ENCODE assay signal across 1 cellular context in the genomic region with DNA sequence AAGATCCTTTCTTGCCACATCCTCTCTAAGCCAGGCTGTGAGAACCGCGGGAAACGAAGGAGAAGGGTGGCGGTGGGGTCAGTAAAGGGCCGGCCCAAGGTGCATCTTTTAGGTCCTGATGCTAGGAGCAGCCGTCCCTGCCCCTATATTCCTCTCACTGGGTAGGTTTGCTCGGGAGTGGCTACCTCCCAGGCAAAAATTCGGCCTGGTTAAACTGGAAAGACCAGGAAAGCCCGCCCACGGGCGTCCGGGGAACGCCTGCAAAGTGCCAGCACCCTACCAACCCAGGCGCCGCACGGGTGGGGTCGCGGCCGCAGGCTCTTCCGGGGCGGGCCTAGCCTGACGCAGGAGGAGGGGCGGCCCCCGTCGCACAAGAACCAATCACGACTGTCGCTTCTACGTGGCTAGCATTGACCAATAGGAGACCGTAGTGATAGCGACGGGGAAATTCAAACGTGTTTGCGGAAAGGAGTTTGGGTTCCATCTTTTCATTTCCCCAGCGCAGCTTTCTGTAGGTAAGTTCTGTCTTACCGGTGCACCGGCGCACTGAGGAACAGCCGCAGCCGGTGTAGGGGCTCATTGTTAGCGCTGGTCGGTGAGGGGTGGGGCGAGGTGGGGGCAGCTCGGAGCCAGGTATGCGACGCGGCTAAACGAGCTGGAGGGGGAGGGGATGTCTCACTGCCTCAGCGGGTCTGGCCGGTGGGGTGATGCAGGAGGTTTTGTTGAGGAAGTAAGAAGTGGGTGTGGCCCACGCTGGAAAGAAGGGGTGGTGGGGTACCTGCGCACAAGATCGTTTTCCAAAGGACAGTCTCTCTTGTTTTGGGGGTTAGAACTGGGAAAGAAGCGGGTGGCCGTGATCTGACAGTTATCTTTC.
TF ChIP-seq lines count a peak whose summit lies in the region.

A gene (plus strand): TSS at position 451 of the 874 bp plus-strand sequence. CDS start 1,195 bp downstream, outside the sequence.

TF ChIP-seq in HepG2, 621 proteins besides CTCF, POLR2A, EP300 and RAD21 (continued from another document and continues in another):
- TF ChIP-seq, protein P1, sequence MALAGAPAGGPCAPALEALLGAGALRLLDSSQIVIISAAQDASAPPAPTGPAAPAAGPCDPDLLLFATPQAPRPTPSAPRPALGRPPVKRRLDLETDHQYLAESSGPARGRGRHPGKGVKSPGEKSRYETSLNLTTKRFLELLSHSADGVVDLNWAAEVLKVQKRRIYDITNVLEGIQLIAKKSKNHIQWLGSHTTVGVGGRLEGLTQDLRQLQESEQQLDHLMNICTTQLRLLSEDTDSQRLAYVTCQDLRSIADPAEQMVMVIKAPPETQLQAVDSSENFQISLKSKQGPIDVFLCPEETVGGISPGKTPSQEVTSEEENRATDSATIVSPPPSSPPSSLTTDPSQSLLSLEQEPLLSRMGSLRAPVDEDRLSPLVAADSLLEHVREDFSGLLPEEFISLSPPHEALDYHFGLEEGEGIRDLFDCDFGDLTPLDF (CRISPR knock-in tag; IDR thresholded peaks at IDR 0.05), result 0 out of 2 replicates have a peak, but pooled peaks have one; percentile 44
- TF ChIP-seq, protein P2, sequence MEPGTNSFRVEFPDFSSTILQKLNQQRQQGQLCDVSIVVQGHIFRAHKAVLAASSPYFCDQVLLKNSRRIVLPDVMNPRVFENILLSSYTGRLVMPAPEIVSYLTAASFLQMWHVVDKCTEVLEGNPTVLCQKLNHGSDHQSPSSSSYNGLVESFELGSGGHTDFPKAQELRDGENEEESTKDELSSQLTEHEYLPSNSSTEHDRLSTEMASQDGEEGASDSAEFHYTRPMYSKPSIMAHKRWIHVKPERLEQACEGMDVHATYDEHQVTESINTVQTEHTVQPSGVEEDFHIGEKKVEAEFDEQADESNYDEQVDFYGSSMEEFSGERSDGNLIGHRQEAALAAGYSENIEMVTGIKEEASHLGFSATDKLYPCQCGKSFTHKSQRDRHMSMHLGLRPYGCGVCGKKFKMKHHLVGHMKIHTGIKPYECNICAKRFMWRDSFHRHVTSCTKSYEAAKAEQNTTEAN (CRISPR knock-in tag; conservative IDR thresholded peaks at IDR 0.05), result peak; percentile 52; the same call in 1 of the 2 replicates
- TF ChIP-seq SCMH1 (CRISPR knock-in tag; IDR thresholded peaks at IDR 0.05; ENCODE audit: borderline replicate concordance) (no peak), FOSL2 (CRISPR knock-in tag; IDR thresholded peaks at IDR 0.05) (no peak), CENPT (CRISPR knock-in tag; IDR thresholded peaks at IDR 0.05; ENCODE audit: low read depth) (no peak), SRSF4 (IDR thresholded peaks at IDR 0.05; ENCODE audit: low read depth, low read length, poor library complexity, severe bottlenecking) (no peak), ZFY (CRISPR knock-in tag; IDR thresholded peaks at IDR 0.05) (peak; percentile 77; the same call in 1 of the 2 replicates), SALL2 (CRISPR knock-in tag; IDR thresholded peaks at IDR 0.05) (no peak), TBX3 (IDR thresholded peaks at IDR 0.05; ENCODE audit: borderline replicate concordance) (no peak), JUND (CRISPR knock-in tag; IDR thresholded peaks at IDR 0.05) (no peak), ZNF382 (CRISPR knock-in tag; IDR thresholded peaks at IDR 0.05; ENCODE audit: borderline replicate concordance) (no peak), HOXA9 (CRISPR knock-in tag; IDR thresholded peaks at IDR 0.05; ENCODE audit: borderline replicate concordance) (no peak), FOXO1 (CRISPR knock-in tag; IDR thresholded peaks at IDR 0.05) (no peak), PTBP1 (IDR thresholded peaks at IDR 0.05; ENCODE audit: low read depth, low read length, poor library complexity, severe bottlenecking) (no peak), NFKB2 (CRISPR knock-in tag; IDR thresholded peaks at IDR 0.05; ENCODE audit: borderline replicate concordance) (no peak; the same call in 1 of the 2 replicates), ZSCAN29 (CRISPR knock-in tag; conservative IDR thresholded peaks at IDR 0.05) (0 out of 2 replicates have a peak, but pooled peaks have one; percentile 49), ZBTB8A (CRISPR knock-in tag; IDR thresholded peaks at IDR 0.05; ENCODE audit: borderline replicate concordance, low read depth) (no peak), ZNF350 (CRISPR knock-in tag; IDR thresholded peaks at IDR 0.05; ENCODE audit: borderline replicate concordance, low read depth) (no peak; the same call in 1 of the 2 replicates), PITX1 (CRISPR knock-in tag; IDR thresholded peaks at IDR 0.05) (no peak), SAFB2 (CRISPR knock-in tag; IDR thresholded peaks at IDR 0.05; ENCODE audit: borderline replicate concordance, low read depth) (no peak), FLYWCH1 (CRISPR knock-in tag; IDR thresholded peaks at IDR 0.05) (no peak), SYNCRIP (IDR thresholded peaks at IDR 0.05; ENCODE audit: insufficient read depth, low read depth, low read length) (no peak), ZNF761 (CRISPR knock-in tag; conservative IDR thresholded peaks at IDR 0.05) (no peak), NFE2L1 (CRISPR knock-in tag; IDR thresholded peaks at IDR 0.05; ENCODE audit: borderline replicate concordance) (no peak), MXI1 (IDR thresholded peaks at IDR 0.05; ENCODE audit: borderline replicate concordance, low read depth, low read length) (peak; percentile 83; the same call in 1 of the 3 replicates), PCBP2 (optimal IDR thresholded peaks at IDR 0.05; ENCODE audit: low read depth, low read length, poor library complexity, severe bottlenecking) (no peak), ZFAT (CRISPR knock-in tag; conservative IDR thresholded peaks at IDR 0.05) (no peak), HMG20B (CRISPR knock-in tag; conservative IDR thresholded peaks at IDR 0.05) (no peak), HDAC1 (CRISPR knock-in tag; IDR thresholded peaks at IDR 0.05) (peak; percentile 99), NFIC (IDR thresholded peaks at IDR 0.05; ENCODE audit: low read length) (no peak), NR2F6 (IDR thresholded peaks at IDR 0.05) (no peak), NR2F6 (CRISPR knock-in tag; IDR thresholded peaks at IDR 0.05) (0 out of 2 replicates have a peak, but pooled peaks have one; percentile 19), CBX1 (IDR thresholded peaks at IDR 0.05; ENCODE audit: low read depth) (no peak), SP4 (CRISPR knock-in tag; IDR thresholded peaks at IDR 0.05) (peak; percentile 76), SIX1 (CRISPR knock-in tag; IDR thresholded peaks at IDR 0.05; ENCODE audit: borderline replicate concordance) (no peak), HMG20A (CRISPR knock-in tag; IDR thresholded peaks at IDR 0.05; ENCODE audit: borderline replicate concordance) (no peak), CEBPB (IDR thresholded peaks at IDR 0.05; ENCODE audit: borderline replicate concordance, low read depth, low read length) (no peak), ELF1 (CRISPR knock-in tag; IDR thresholded peaks at IDR 0.05) (peak; percentile 88), ZNF83 (CRISPR knock-in tag; IDR thresholded peaks at IDR 0.05; ENCODE audit: borderline replicate concordance) (no peak), SP5 (CRISPR knock-in tag; IDR thresholded peaks at IDR 0.05; ENCODE audit: borderline replicate concordance, low read depth) (peak; percentile 21; the same call in 1 of the 2 replicates), ZNF430 (CRISPR knock-in tag; IDR thresholded peaks at IDR 0.05) (no peak), KAT2B (IDR thresholded peaks at IDR 0.05; ENCODE audit: borderline replicate concordance, low read depth, low read length) (no peak), SUZ12 (IDR thresholded peaks at IDR 0.05; ENCODE audit: low read depth, low read length) (no peak), ZNF670 (CRISPR knock-in tag; IDR thresholded peaks at IDR 0.05; ENCODE audit: borderline replicate concordance) (peak; percentile 72; the same call in 1 of the 2 replicates)
- TF ChIP-seq, protein P3, sequence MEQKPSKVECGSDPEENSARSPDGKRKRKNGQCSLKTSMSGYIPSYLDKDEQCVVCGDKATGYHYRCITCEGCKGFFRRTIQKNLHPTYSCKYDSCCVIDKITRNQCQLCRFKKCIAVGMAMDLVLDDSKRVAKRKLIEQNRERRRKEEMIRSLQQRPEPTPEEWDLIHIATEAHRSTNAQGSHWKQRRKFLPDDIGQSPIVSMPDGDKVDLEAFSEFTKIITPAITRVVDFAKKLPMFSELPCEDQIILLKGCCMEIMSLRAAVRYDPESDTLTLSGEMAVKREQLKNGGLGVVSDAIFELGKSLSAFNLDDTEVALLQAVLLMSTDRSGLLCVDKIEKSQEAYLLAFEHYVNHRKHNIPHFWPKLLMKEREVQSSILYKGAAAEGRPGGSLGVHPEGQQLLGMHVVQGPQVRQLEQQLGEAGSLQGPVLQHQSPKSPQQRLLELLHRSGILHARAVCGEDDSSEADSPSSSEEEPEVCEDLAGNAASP (CRISPR knock-in tag; IDR thresholded peaks at IDR 0.05; ENCODE audit: borderline replicate concordance), result no peak
- TF ChIP-seq, protein P4, sequence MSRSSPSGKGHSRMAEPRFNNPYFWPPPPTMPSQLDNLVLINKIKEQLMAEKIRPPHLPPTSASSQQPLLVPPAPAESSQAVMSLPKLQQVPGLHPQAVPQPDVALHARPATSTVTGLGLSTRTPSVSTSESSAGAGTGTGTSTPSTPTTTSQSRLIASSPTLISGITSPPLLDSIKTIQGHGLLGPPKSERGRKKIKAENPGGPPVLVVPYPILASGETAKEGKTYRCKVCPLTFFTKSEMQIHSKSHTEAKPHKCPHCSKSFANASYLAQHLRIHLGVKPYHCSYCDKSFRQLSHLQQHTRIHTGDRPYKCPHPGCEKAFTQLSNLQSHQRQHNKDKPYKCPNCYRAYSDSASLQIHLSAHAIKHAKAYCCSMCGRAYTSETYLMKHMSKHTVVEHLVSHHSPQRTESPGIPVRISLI (CRISPR knock-in tag; IDR thresholded peaks at IDR 0.05; ENCODE audit: borderline replicate concordance), result no peak
- TF ChIP-seq, protein P5, sequence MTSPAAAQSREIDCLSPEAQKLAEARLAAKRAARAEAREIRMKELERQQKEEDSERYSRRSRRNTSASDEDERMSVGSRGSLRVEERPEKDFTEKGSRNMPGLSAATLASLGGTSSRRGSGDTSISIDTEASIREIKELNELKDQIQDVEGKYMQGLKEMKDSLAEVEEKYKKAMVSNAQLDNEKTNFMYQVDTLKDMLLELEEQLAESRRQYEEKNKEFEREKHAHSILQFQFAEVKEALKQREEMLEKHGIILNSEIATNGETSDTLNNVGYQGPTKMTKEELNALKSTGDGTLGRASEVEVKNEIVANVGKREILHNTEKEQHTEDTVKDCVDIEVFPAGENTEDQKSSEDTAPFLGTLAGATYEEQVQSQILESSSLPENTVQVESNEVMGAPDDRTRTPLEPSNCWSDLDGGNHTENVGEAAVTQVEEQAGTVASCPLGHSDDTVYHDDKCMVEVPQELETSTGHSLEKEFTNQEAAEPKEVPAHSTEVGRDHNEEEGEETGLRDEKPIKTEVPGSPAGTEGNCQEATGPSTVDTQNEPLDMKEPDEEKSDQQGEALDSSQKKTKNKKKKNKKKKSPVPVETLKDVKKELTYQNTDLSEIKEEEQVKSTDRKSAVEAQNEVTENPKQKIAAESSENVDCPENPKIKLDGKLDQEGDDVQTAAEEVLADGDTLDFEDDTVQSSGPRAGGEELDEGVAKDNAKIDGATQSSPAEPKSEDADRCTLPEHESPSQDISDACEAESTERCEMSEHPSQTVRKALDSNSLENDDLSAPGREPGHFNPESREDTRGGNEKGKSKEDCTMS (CRISPR knock-in tag; conservative IDR thresholded peaks at IDR 0.05), result no peak
- TF ChIP-seq, protein P6, sequence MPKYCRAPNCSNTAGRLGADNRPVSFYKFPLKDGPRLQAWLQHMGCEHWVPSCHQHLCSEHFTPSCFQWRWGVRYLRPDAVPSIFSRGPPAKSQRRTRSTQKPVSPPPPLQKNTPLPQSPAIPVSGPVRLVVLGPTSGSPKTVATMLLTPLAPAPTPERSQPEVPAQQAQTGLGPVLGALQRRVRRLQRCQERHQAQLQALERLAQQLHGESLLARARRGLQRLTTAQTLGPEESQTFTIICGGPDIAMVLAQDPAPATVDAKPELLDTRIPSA (CRISPR knock-in tag; IDR thresholded peaks at IDR 0.05; ENCODE audit: borderline replicate concordance), result no peak
- TF ChIP-seq, protein P7, sequence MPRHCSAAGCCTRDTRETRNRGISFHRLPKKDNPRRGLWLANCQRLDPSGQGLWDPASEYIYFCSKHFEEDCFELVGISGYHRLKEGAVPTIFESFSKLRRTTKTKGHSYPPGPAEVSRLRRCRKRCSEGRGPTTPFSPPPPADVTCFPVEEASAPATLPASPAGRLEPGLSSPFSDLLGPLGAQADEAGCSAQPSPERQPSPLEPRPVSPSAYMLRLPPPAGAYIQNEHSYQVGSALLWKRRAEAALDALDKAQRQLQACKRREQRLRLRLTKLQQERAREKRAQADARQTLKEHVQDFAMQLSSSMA (CRISPR knock-in tag; IDR thresholded peaks at IDR 0.05), result no peak
- TF ChIP-seq, protein P8, sequence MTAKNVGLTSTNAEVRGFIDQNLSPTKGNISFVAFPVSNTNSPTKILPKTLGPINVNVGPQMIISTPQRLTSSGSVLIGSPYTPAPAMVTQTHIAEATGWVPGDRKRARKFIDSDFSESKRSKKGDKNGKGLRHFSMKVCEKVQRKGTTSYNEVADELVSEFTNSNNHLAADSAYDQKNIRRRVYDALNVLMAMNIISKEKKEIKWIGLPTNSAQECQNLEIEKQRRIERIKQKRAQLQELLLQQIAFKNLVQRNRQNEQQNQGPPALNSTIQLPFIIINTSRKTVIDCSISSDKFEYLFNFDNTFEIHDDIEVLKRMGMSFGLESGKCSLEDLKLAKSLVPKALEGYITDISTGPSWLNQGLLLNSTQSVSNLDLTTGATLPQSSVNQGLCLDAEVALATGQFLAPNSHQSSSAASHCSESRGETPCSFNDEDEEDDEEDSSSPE (CRISPR knock-in tag; IDR thresholded peaks at IDR 0.05), result peak; percentile 97
- TF ChIP-seq, protein P9, sequence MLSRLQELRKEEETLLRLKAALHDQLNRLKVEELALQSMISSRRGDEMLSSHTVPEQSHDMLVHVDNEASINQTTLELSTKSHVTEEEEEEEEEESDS (CRISPR knock-in tag; IDR thresholded peaks at IDR 0.05; ENCODE audit: borderline replicate concordance), result no peak
- TF ChIP-seq, protein P10, sequence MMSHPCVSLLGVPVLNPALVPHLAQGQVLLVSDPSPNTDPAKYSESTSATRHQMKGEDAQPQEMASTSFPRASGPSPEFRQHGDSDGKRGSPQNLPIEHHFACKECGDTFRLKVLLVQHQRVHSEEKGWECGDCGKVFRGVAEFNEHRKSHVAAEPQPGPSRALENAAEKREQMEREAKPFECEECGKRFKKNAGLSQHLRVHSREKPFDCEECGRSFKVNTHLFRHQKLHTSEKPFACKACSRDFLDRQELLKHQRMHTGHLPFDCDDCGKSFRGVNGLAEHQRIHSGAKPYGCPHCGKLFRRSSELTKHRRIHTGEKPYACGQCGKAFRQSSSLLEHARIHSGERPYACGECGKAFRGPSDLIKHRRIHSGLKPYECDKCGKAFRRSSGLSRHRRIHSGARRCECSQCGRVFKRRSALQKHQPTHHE (CRISPR knock-in tag; IDR thresholded peaks at IDR 0.05; ENCODE audit: borderline replicate concordance), result no peak; the same call in 1 of the 2 replicates
- TF ChIP-seq, protein P11, sequence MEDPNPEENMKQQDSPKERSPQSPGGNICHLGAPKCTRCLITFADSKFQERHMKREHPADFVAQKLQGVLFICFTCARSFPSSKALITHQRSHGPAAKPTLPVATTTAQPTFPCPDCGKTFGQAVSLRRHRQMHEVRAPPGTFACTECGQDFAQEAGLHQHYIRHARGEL (CRISPR knock-in tag; IDR thresholded peaks at IDR 0.05), result no peak
